Comparison of ENCODE assay signal across 14 cellular contexts in the genomic region with DNA sequence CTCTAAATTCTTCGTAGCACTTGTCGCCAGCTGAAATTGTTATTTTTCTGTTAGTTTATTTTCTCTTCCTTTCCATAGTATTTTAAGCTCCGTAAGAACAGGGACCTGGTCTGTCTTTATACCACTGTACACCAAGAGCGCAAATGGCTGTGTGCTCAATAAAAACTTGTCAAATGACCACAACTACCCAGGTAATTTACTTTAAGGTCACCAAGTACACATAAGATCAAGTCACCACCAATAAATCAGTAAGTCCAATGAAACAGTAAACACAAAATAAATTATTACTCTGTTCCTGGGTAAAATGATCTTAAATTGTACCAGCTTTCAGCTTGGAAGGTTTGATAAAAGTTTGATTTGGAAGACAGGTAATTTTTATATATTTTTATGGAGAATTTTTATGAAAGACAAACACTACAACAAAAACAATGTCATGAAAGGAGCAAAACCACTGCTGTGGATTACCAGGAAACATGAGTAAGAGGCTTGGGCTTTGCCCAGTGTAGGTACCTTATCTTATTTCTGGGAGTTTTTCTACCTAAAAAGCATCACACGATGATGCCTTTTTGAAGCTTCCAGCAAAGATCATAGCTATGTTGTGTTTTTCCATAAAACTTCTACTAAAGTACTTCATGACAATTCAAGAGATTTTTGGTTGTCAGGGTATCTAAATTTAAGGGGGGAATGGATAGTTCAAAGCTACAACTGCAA. TPM values are rescaled to one million over a fixed set of nuclear protein-coding genes. Genes with fewer than 3 reads are reported as not detected.
DNase-seq lines count a peak whose midpoint lies in the region; ATAC-seq, FAIRE-seq and TF ChIP-seq lines count a peak whose summit lies in the region.
"Had no signal": no experiment of that assay in that cellular context is flagged by ENCODE, and none has a peak within 500 bp of the region (broad histone marks: within the 10 kb centered on the region; RNA-seq: fewer than 3 reads in every experiment).

No MANE protein-coding gene starts in this region.

- no peak for TF ChIP-seq RAD21 in HepG2 (CRISPR knock-in tag; IDR thresholded peaks at IDR 0.05)

- H3K4me1 ChIP-seq in BLaER1 treated with 17β-estradiol and CSF1 and Interleukin-3, amounts not matched to agents 10 nM and 100 nM, result peaks cover 52 to 80% (median 67%) of the 10 kb centered on the region in 10 experiments
- peaks cover 54% of the 10 kb centered on the region for H3K4me1 ChIP-seq in HepG2 (ENCODE audit: insufficient read depth, low read length)

- no peak overlapping the region for H3K27ac Mint-ChIP-seq in activated CD4-positive, alpha-beta memory T cell treated with anti-CD3 and anti-CD28 coated beads for 36 hours

- H3K4me2 ChIP-seq in BLaER1 treated with 17β-estradiol and CSF1 and Interleukin-3, amounts not matched to agents 10 nM and 100 nM, result peak overlapping the region in 9 of 11 experiments; percentile 4 to 94 (median 19); a peak in 9 of 22 replicates
- 0 out of 2 replicates have a peak overlapping the region, but pooled peaks have one; percentile 4 for H3K4me2 ChIP-seq in HepG2 (ENCODE audit: low read depth, low read length)

- CTCF ChIA-PET in HEK293T (lab: Yijun Ruan, JAX), result no interaction called here
- CTCF ChIA-PET in HepG2 (lab: Yijun Ruan, JAX; ENCODE audit: low intra/inter-chr PET ratio, low total read pairs), result no interaction called here
- CTCF ChIA-PET in activated CD4-positive, alpha-beta memory T cell treated with anti-CD3 and anti-CD28 coated beads for 36 hours (lab: Charles Lee), result interaction anchor here (1.5 kb wide), 1 partner anchor 41 kb away, joined by 3 read pairs; no protein-coding TSS in a partner anchor

- TF ChIP-seq CTCF in astrocyte of the spinal cord (IDR thresholded peaks at IDR 0.05; ENCODE audit: low read depth, low read length) (no peak), HepG2 (CRISPR knock-in tag; IDR thresholded peaks at IDR 0.05) (no peak)

- peaks cover 30 to 70% (median 50%) of the 10 kb centered on the region in 11 experiments; a peak in 21 of 22 replicates for H3K36me3 ChIP-seq in BLaER1 treated with 17β-estradiol and CSF1 and Interleukin-3, amounts not matched to agents 10 nM and 100 nM
- H3K36me3 ChIP-seq in HepG2 (replicated peaks in 1 of 2; ENCODE audit: control insufficient read depth in 1 of 2, insufficient read depth in 2 of 2, low read length in 2 of 2), result peaks cover 8 to 17% of the 10 kb centered on the region in 2 experiments; a peak in 4 of 5 replicates

- ATAC-seq in HepG2 (no peak), GM19467 (IDR thresholded peaks at IDR 0.05; ENCODE audit: unreplicated experiment) (no peak)
- ATAC-seq: body of pancreas, left ventricle myocardium superior had no signal

- no peaks in the 10 kb centered on the region for H3K27me3 Mint-ChIP-seq in activated CD4-positive, alpha-beta memory T cell treated with anti-CD3 and anti-CD28 coated beads for 36 hours
- H3K27me3 Mint-ChIP-seq: activated CD4-positive, alpha-beta T cell treated with anti-CD3 and anti-CD28 coated beads, Interleukin-2, amount 10 ng/mL, durations not matched to agents 7 days and 5 days had no signal

- H3K27me3 ChIP-seq in BLaER1 treated with 17β-estradiol and CSF1 and Interleukin-3, amounts not matched to agents 10 nM and 100 nM, result no peaks in the 10 kb centered on the region
- peaks cover 0 to 2% of the 10 kb centered on the region in 2 experiments; a peak in 1 of 5 replicates for H3K27me3 ChIP-seq in HepG2 (ENCODE audit: control insufficient read depth in 1 of 2, insufficient read depth in 2 of 2, low read length in 2 of 2)
- H3K27me3 ChIP-seq: body of pancreas had no signal

- POLR2A ChIA-PET in HEK293T (lab: Yijun Ruan, JAX) (no interaction called here), HepG2 (lab: Yijun Ruan, JAX) (interaction anchor here (1.0 kb wide), 1 partner anchor 150 kb away, joined by 3 read pairs; no protein-coding TSS in a partner anchor)
- POLR2A ChIA-PET in activated CD4-positive, alpha-beta memory T cell treated with anti-CD3 and anti-CD28 coated beads for 36 hours (lab: Charles Lee), result no interaction called here

- no peak overlapping the region for H2AFZ ChIP-seq in HepG2 (ENCODE audit: low read length)

- peaks cover 77% of the 10 kb centered on the region for H3K36me3 Mint-ChIP-seq in activated CD4-positive, alpha-beta memory T cell treated with anti-CD3 and anti-CD28 coated beads for 36 hours

- H3K4me1 Mint-ChIP-seq in activated CD4-positive, alpha-beta memory T cell treated with anti-CD3 and anti-CD28 coated beads for 36 hours (ENCODE audit: low read depth), result peaks cover 81% of the 10 kb centered on the region

- no peak overlapping the region for H3K27ac ChIP-seq in BLaER1 treated with 17β-estradiol and CSF1 and Interleukin-3, amounts not matched to agents 10 nM and 100 nM
- H3K27ac ChIP-seq in HepG2 (ENCODE audit: extremely low read length, insufficient read depth, low read length), result no peak overlapping the region
- H3K27ac ChIP-seq: body of pancreas had no signal

- BruUV-seq in HepG2 (replicated peaks; lab: Mats Ljungman, UMichigan), result no TSS peak

- H3K4me3 ChIP-seq in BLaER1 treated with 17β-estradiol and CSF1 and Interleukin-3, amounts not matched to agents 10 nM and 100 nM, result no peak overlapping the region
- H3K4me3 ChIP-seq in astrocyte of the spinal cord (ENCODE audit: low read depth, low read length) (no peak overlapping the region), HepG2 (replicated peaks in 1 of 3; ENCODE audit: insufficient read depth in 1 of 3, low read depth in 2 of 3, low read length in 3 of 3) (no peak overlapping the region)
- H3K4me3 ChIP-seq: body of pancreas had no signal

- FAIRE-seq in HepG2 (lab: Jason Lieb, UNC), result no peak

- no peaks in the 10 kb centered on the region for H3K9me3 Mint-ChIP-seq in activated CD4-positive, alpha-beta memory T cell treated with anti-CD3 and anti-CD28 coated beads for 36 hours
- H3K9me3 Mint-ChIP-seq: activated CD4-positive, alpha-beta T cell treated with anti-CD3 and anti-CD28 coated beads, Interleukin-2, amount 10 ng/mL, durations not matched to agents 7 days and 5 days had no signal

- no peak for DNase-seq in HEK293T (ENCODE audit: extremely low spot score)
- peak; percentile 4 for DNase-seq in astrocyte of the spinal cord (ENCODE audit: low read depth, low spot score)
- no peak for DNase-seq in HepG2 (ENCODE audit: low spot score)
- DNase-seq in activated CD4-positive, alpha-beta memory T cell treated with anti-CD3 and anti-CD28 coated beads for 36 hours, result no peak
- DNase-seq in NCI-H1417 treated with DMSO at 0.1 percent for 48 hours (lab: John Stamatoyannopoulos, UW), result no peak
- DNase-seq: activated CD4-positive, alpha-beta T cell treated with anti-CD3 and anti-CD28 coated beads, Interleukin-2, amount 10 ng/mL, durations not matched to agents 7 days and 5 days; body of pancreas; KBM-7; left ventricle myocardium superior; NCI-H1105; substantia nigra; T-helper 9 cell had no signal

- H4K20me1 ChIP-seq in BLaER1 treated with 17β-estradiol and CSF1 and Interleukin-3, amounts not matched to agents 10 nM and 100 nM, result peaks cover 90 to 100% (median 100%) of the 10 kb centered on the region in 11 experiments
- peaks cover 99% of the 10 kb centered on the region for H4K20me1 ChIP-seq in HepG2 (ENCODE audit: insufficient read depth, low read length)

- WGBS in HepG2 (ENCODE audit: low lambda C conversion rate), result 96% methylated on average over 5 of the region's 5 CpGs

- TF ChIP-seq POLR2A in HepG2 (IDR thresholded peaks at IDR 0.05; ENCODE audit: insufficient read depth in 1 of 2, low read depth in 2 of 2, low read length in 2 of 2), result no peak

- no peak overlapping the region for H3K4me3 Mint-ChIP-seq in activated CD4-positive, alpha-beta memory T cell treated with anti-CD3 and anti-CD28 coated beads for 36 hours

- in situ Hi-C loops in astrocyte of the spinal cord (cut with HindIII; ENCODE audit: low sequenced_read_pairs) (no loop called here), HepG2 (cut with HindIII; ENCODE audit: extremely low pct_ligation_motif_present, low pct_unique_long_range_greater_than_20kb) (no loop called here)

- no peaks in the 10 kb centered on the region for H3K9me3 ChIP-seq in BLaER1 treated with 17β-estradiol and CSF1 and Interleukin-3, amounts not matched to agents 10 nM and 100 nM (replicated peaks in 1 of 11)
- H3K9me3 ChIP-seq in HepG2 (ENCODE audit: low read length), result no peaks in the 10 kb centered on the region
- H3K9me3 ChIP-seq: body of pancreas had no signal

- H3K79me2 ChIP-seq in HepG2 (ENCODE audit: insufficient read depth, low read length), result peaks cover 100% of the 10 kb centered on the region

- TF ChIP-seq EP300 in HepG2 (IDR thresholded peaks at IDR 0.05; ENCODE audit: low read depth in 2 of 2, low read length in 2 of 2), result no peak
- no peak for TF ChIP-seq EP300 in HepG2 (CRISPR knock-in tag; IDR thresholded peaks at IDR 0.05; ENCODE audit: borderline replicate concordance)

- 0 out of 22 replicates have a peak overlapping the region, but pooled peaks of 1 of the 11 experiments have one; percentile 22 for H3K9ac ChIP-seq in BLaER1 treated with 17β-estradiol and CSF1 and Interleukin-3, amounts not matched to agents 10 nM and 100 nM
- no peak overlapping the region for H3K9ac ChIP-seq in HepG2 (ENCODE audit: insufficient read depth, low read depth, low read length)

- intact Hi-C loops in HepG2 (cut with micrococcal nuclease; ENCODE audit: unreplicated experiment), result no loop called here
- intact Hi-C loops in activated CD4-positive, alpha-beta memory T cell treated with anti-CD3 and anti-CD28 coated beads for 36 hours (cut with micrococcal nuclease), result loop anchor here (5.0 to 10.0 kb wide), 4 partner anchors 34 to 717 kb away; partner anchors contain the start of gene EIF4E3

RNA-seq across cellular contexts. Expression of gene RYBP, which starts 5.0 kb away (rescaled TPM):
- total RNA-seq in HepG2 (2016; rRNA removed; fragmentation: Illumina TruSeq; extraction: Trizol), result 6.1 and 13.2 TPM in 2 replicates
- 1.0 and 1.2 TPM in 2 replicates for total RNA-seq in HepG2 (2016; cell fraction: cytosol; rRNA removed; fragmentation: Illumina TruSeq; extraction: Trizol; ENCODE audit: low read depth)
- 6.3 and 12.2 TPM in 2 replicates for total RNA-seq in HepG2 (2016; cell fraction: insoluble cytoplasmic fraction; rRNA removed; fragmentation: Illumina TruSeq; extraction: Trizol)
- 7.7 and 7.8 TPM in 2 replicates for total RNA-seq in HepG2 (2016; cell fraction: membrane; rRNA removed; fragmentation: Illumina TruSeq; extraction: Trizol)
- total RNA-seq in HepG2 (2016; cell fraction: nucleus; rRNA removed; fragmentation: Illumina TruSeq; extraction: Trizol), result 8.8 and 10.1 TPM in 2 replicates
- 8.0 and 10.7 TPM in 2 replicates for polyA plus RNA-seq in HepG2 (2011; rRNA removed)
- polyA plus RNA-seq in HepG2 (2011; cell fraction: cytosol; rRNA removed), result 4.9 and 7.5 TPM in 2 replicates
- 5.2 and 6.1 TPM in 2 replicates for polyA plus RNA-seq in HepG2 (2011; cell fraction: nucleus; rRNA removed)
- polyA plus RNA-seq in HepG2 (2012), result 15.4 and 18.6 TPM in 2 replicates
- 1.4 TPM in 2 replicates for polyA plus RNA-seq in HepG2 (2016; cell fraction: cytosol; fragmentation: Illumina TruSeq; extraction: Trizol; ENCODE audit: low read depth)
- 16.6 TPM in 2 replicates for polyA plus RNA-seq in HepG2 (2016; cell fraction: insoluble cytoplasmic fraction; fragmentation: Illumina TruSeq; extraction: Trizol; ENCODE audit: low read depth)
- 6.0 and 6.1 TPM in 2 replicates for polyA plus RNA-seq in HepG2 (2016; cell fraction: membrane; fragmentation: Illumina TruSeq; extraction: Trizol; ENCODE audit: low read depth)
- polyA plus RNA-seq in HepG2 (2016; cell fraction: nucleus; fragmentation: Illumina TruSeq; extraction: Trizol; ENCODE audit: insufficient read depth, low read depth), result 13.8 and 14.7 TPM in 2 replicates
- 2.2 and 5.2 TPM in 2 replicates for polyA minus RNA-seq in HepG2 (2011; rRNA and poly(A)+ RNA removed; ENCODE audit: low replicate concordance)
- polyA minus RNA-seq in HepG2 (2011; cell fraction: cytosol; rRNA and poly(A)+ RNA removed), result 13.5 and 13.7 TPM in 2 replicates
- 17.0 and 23.4 TPM in 2 replicates for polyA minus RNA-seq in HepG2 (2011; cell fraction: nucleus; rRNA and poly(A)+ RNA removed)
- total RNA-seq in activated CD4-positive, alpha-beta memory T cell treated with anti-CD3 and anti-CD28 coated beads for 36 hours, result 10 to 100 TPM; 36.5 to 37.0 TPM
